Comparison of ENCODE assay signal across 15 cellular contexts in genomic region chr16:69040144-69040909, GRCh38.
A peak's percentile ranks its signal among the peaks of the same experiment; 100 is the strongest.
DNase-seq lines count a peak whose midpoint lies in the region; ATAC-seq, FAIRE-seq and TF ChIP-seq lines count a peak whose summit lies in the region.
"Had no signal": no experiment of that assay in that cellular context is flagged by ENCODE, and none has a peak within 500 bp of the region (broad histone marks: within the 10 kb centered on the region; RNA-seq: fewer than 3 reads in every experiment).

No MANE protein-coding gene starts in this region.

- WGBS in A549 (ENCODE audit: missing lambda C conversion rate): 65% methylated on average over 6 of the region's 6 CpGs

- FAIRE-seq in A549 (lab: Jason Lieb, UNC): no peak

- peak overlapping the region; percentile 46 for H3K4me2 ChIP-seq in A549

- H3K9ac ChIP-seq in adipocyte (ENCODE audit: low read length): no peak overlapping the region

- H3K4me1 ChIP-seq in A549 (peaks cover 16% of the 10 kb centered on the region), adipocyte (ENCODE audit: control insufficient read depth, insufficient read depth, low read length) (peaks cover 14% of the 10 kb centered on the region)
- H3K4me1 ChIP-seq: uterus had no signal

- H3K4me3 ChIP-seq in A549 (no peak overlapping the region), adipocyte (ENCODE audit: low read length) (no peak overlapping the region)
- H3K4me3 ChIP-seq: dorsolateral prefrontal cortex, heart left ventricle, uterus had no signal

- peaks cover 15% of the 10 kb centered on the region for H3K36me3 ChIP-seq in adipocyte (ENCODE audit: control insufficient read depth, insufficient read depth, low read length, severe bottlenecking)
- H3K36me3 ChIP-seq: uterus had no signal

- TF ChIP-seq RAD21 in A549 (conservative IDR thresholded peaks at IDR 0.05 in 1 of 2, IDR thresholded peaks at IDR 0.05 in 1 of 2): no peak

- H3K9me3 ChIP-seq in A549: peaks cover 12% of the 10 kb centered on the region
- H3K9me3 ChIP-seq in adipocyte (ENCODE audit: control insufficient read depth, low read length): peaks cover 6% of the 10 kb centered on the region
- H3K9me3 ChIP-seq: uterus had no signal

- H3K27me3 ChIP-seq in adipocyte (replicated peaks; ENCODE audit: control insufficient read depth, insufficient read depth, low read length): no peaks in the 10 kb centered on the region
- H3K27me3 ChIP-seq: dorsolateral prefrontal cortex, heart left ventricle, uterus had no signal

- ATAC-seq in A549 (peak; percentile 47 to 69; a peak in 3 of 6 replicates), HG02759 (IDR thresholded peaks at IDR 0.05; ENCODE audit: unreplicated experiment) (no peak), HG03457 (IDR thresholded peaks at IDR 0.05; ENCODE audit: unreplicated experiment) (no peak)
- ATAC-seq: Panc1 had no signal

- no peak for TF ChIP-seq CTCF in A549 (IDR thresholded peaks at IDR 0.05)

- no peak for TF ChIP-seq POLR2A in A549 (IDR thresholded peaks at IDR 0.05; ENCODE audit: low read length)

- TF ChIP-seq EP300 in A549 (IDR thresholded peaks at IDR 0.05): 0 out of 5 replicates have a peak, but pooled peaks of 1 of the 2 experiments have one; percentile 6

- CTCF ChIA-PET in A549 (lab: Yijun Ruan, JAX): interaction anchor here (1.6 to 1.8 kb wide), 2 partner anchors 25 to 72 kb away, joined by 4 to 6 read pairs; no protein-coding TSS in a partner anchor

- peak in 1 of 2 experiments; percentile 47 for DNase-seq in A549 (ENCODE audit: low read depth in 1 of 2, low spot score in 1 of 2)
- DNase-seq in HT1080 (ENCODE audit: low read depth): peak; percentile 80
- DNase-seq in adipocyte (ENCODE audit: low read depth): peak; percentile 8
- peak; percentile 71 for DNase-seq in iris pigment epithelial cell (ENCODE audit: low read depth)
- DNase-seq in posterior vena cava (ENCODE audit: low spot score): no peak
- no peak for DNase-seq in stimulated activated naive CD4-positive, alpha-beta T cell treated with Interleukin-2 at 50 U/mL for 16 hours (lab: John Stamatoyannopoulos, UW)
- DNase-seq: DMS79, dorsolateral prefrontal cortex, heart left ventricle, nucleus accumbens, T-helper 9 cell, uterus had no signal

- H3K27ac ChIP-seq in A549: peak overlapping the region; percentile 60 to 74
- H3K27ac ChIP-seq: dorsolateral prefrontal cortex, uterus had no signal

- POLR2A ChIA-PET in A549 (lab: Yijun Ruan, JAX): interaction anchor here (1.1 kb wide), 1 partner anchor 66 kb away, joined by 3 read pairs; the partner anchor contains the start of gene HAS3

- intact Hi-C loops in posterior vena cava (cut with DNase I): no loop called here

TF ChIP-seq in A549, 52 proteins besides CTCF, POLR2A, EP300 and RAD21:
- TF ChIP-seq PHF8 (IDR thresholded peaks at IDR 0.05; ENCODE audit: borderline replicate concordance, low read depth) (no peak), CEBPB (IDR thresholded peaks at IDR 0.05) (peak; percentile 54 to 60; a peak in 3 of 4 replicates), FOSL2 (IDR thresholded peaks at IDR 0.05) (no peak), FOSL2 (CRISPR knock-in tag; IDR thresholded peaks at IDR 0.05) (0 out of 2 replicates have a peak, but pooled peaks have one; percentile 27), SREBF2 (IDR thresholded peaks at IDR 0.05) (no peak), GATA3 (IDR thresholded peaks at IDR 0.05; ENCODE audit: borderline replicate concordance) (peak; percentile 57), POLR2AphosphoS2 (conservative IDR thresholded peaks at IDR 0.05; ENCODE audit: low read length) (no peak)

Comparison
In these comparisons a context has a peak if more than half of its experiments do, and no peak if none do; other contexts are left out.
1. ATAC-seq: peak in A549 (2 of 2); none in HG02759 (single experiment) and HG03457 (single experiment).
2. DNase-seq: peak in HT1080 (single experiment), adipocyte (single experiment) and iris pigment epithelial cell (single experiment); none in posterior vena cava (single experiment) and stimulated activated naive CD4-positive, alpha-beta T cell treated with Interleukin-2 at 50 U/mL for 16 hours (single experiment).